8 cellular contexts compared by ENCODE assay signal in genomic region chr22:41946360-41947180, GRCh38. TPM values are rescaled to one million over a fixed set of nuclear protein-coding genes. Genes with fewer than 3 reads are reported as not detected.
DNase-seq lines count a peak whose midpoint lies in the region; ATAC-seq and TF ChIP-seq lines count a peak whose summit lies in the region.

A gene with protein sequence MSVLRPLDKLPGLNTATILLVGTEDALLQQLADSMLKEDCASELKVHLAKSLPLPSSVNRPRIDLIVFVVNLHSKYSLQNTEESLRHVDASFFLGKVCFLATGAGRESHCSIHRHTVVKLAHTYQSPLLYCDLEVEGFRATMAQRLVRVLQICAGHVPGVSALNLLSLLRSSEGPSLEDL (minus strand): TSS chr22:41947152. CDS start chr22:41947076, 76 bp downstream.

- H3K36me3 ChIP-seq in ovary (no peaks in the 10 kb centered on the region), tibial artery (no peaks in the 10 kb centered on the region)

- no peak for TF ChIP-seq POLR2A in ovary (IDR thresholded peaks at IDR 0.05)

- H3K27ac ChIP-seq in ovary: no peak within 1 kb of the TSS
- H3K27ac ChIP-seq in tibial artery: peak within 1 kb of the TSS; percentile 9 to 24

- 0 to 1% (median 0%) methylated on average over 55 to 63 of the region's 63 CpGs for WGBS in ovary, 3 donors

- H3K4me1 ChIP-seq in ovary (ENCODE audit: insufficient read depth): peaks cover 4% of the 10 kb centered on the region
- H3K4me1 ChIP-seq in tibial artery: peaks cover 0 to 15% (median 11%) of the 10 kb centered on the region in 4 donors

- TF ChIP-seq CTCF in GM12873 (IDR thresholded peaks at IDR 0.05; ENCODE audit: insufficient read depth, low read depth, low read length, missing control alignments) (peak; percentile 24), ovary (IDR thresholded peaks at IDR 0.05) (peak in 1 of 3 donors; percentile 19), tibial artery (IDR thresholded peaks at IDR 0.05) (peak in 1 of 2 experiments; percentile 15)

- no peak for TF ChIP-seq EP300 in ovary (IDR thresholded peaks at IDR 0.05)

- H3K27me3 ChIP-seq in ovary (no peaks in the 10 kb centered on the region), tibial artery (peaks cover 0 to 13% of the 10 kb centered on the region in 2 donors)

- ATAC-seq in HG02759 (IDR thresholded peaks at IDR 0.05; ENCODE audit: unreplicated experiment): peak; percentile 81
- ATAC-seq in Right ventricle myocardium superior (ENCODE audit: poor library complexity): peak; percentile 99

- H3K4me3 ChIP-seq in ovary: peak within 1 kb of the TSS; percentile 76
- peak within 1 kb of the TSS; percentile 56 to 65 for H3K4me3 ChIP-seq in tibial artery

- intact Hi-C loops in Right ventricle myocardium superior (cut with DNase I) (no loop called here), ovary (cut with DNase I) (loop anchor here in 2 of 4 donors (10.0 kb wide), 1 partner anchor 122 kb away; no protein-coding TSS in a partner anchor), tibial artery (cut with DNase I; ENCODE audit: low total_unique reads) (loop anchor here (5.0 kb wide), 1 partner anchor 119 kb away; no protein-coding TSS in a partner anchor)

- H3K9me3 ChIP-seq in ovary: no peaks in the 10 kb centered on the region
- no peaks in the 10 kb centered on the region for H3K9me3 ChIP-seq in tibial artery

- peak; percentile 89 to 97 (median 94) for DNase-seq in NCI-H1417 (lab: John Stamatoyannopoulos, UW)
- DNase-seq in SW480 (ENCODE audit: low spot score): peak; percentile 94
- DNase-seq in activated naive CD8-positive, alpha-beta T cell treated with anti-CD3 and anti-CD28 coated beads, Interleukin-2, amount 50 U/mL, for 16 hours (ENCODE audit: low read depth, low spot score): peak; percentile 79
- peak; percentile 94 for DNase-seq in Right ventricle myocardium superior
- DNase-seq in ovary: peak; percentile 84 to 93 (median 89)
- peak; percentile 86 to 92 for DNase-seq in tibial artery

RNA-seq across cellular contexts. Expression of the gene that starts here (rescaled TPM):
- total RNA-seq in Right ventricle myocardium superior (0.59 TPM), ovary (1 to 10 TPM in 4 of 7 donors, under 1 TPM in 1, not detected in 2; 0.25 to 8.0 (median 1.8) TPM)
- polyA plus RNA-seq in ovary: 1 to 10 TPM in 1 of 2 donors, not detected in 1; 1.0 TPM

Comparison
In these comparisons a context has a peak if more than half of its experiments do, and no peak if none do; other contexts are left out.
1. Peak in DNase-seq and ATAC-seq in Right ventricle myocardium superior; RNA of the gene not detected or under 1 TPM.
2. H3K27ac ChIP-seq: peak in tibial artery (2 of 2); none in ovary (0 of 2).
3. Peak in every context shown above with its lines, with median percentiles within 50 percentile points of each other: DNase-seq.